8 cellular contexts compared by ENCODE assay signal in the genomic region with DNA sequence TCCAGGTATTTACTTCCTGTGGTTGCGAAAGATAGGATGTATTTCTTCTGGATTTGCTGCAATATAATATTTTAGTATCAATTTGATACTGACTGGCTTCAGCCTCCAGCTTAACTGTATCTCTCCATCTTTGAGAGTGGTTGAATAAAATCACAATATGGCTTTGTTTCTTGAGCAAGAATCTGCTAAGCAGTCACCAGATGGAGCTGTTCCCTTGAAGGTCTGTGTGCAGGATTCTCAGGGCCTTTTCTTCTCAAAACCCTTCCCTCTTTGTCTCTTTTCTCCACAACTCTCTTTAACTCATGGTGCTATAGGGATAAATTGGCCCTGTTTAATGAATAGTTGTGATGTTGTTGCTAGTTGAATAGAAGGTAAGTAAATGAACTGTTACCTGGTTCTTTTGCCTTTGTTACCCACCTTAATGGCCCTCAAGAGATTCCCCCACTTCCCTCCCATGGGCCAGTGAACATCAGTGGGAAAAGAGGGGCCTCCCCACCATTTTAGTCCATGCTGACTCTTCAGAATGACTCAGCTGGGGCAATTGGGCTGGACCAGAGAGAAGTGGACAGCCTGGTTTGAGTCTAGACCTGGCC.
A peak's percentile ranks its signal among the peaks of the same experiment; 100 is the strongest.
DNase-seq lines count a peak whose midpoint lies in the region; ATAC-seq and TF ChIP-seq lines count a peak whose summit lies in the region.

No MANE protein-coding gene starts in this region.

- peak; percentile 2 for DNase-seq in COLO668 (lab: John Stamatoyannopoulos, UW; ENCODE audit: unreplicated experiment)
- DNase-seq in HFF-Myc (ENCODE audit: extremely low read depth, low read depth): no peak
- DNase-seq in NOMO-1 treated with dmso at 0.1 percent for 144 hours (lab: John Stamatoyannopoulos, UW; ENCODE audit: unreplicated experiment): peak; percentile 66
- peak; percentile 93 for DNase-seq in choroid plexus epithelial cell (ENCODE audit: low read depth)
- DNase-seq in midbrain (lab: John Stamatoyannopoulos, UW): peak; percentile 44
- DNase-seq in effector CD8-positive, alpha-beta T cell (lab: John Stamatoyannopoulos, UW): no peak

- peak; percentile 70 for TF ChIP-seq CTCF in HFF-Myc (IDR thresholded peaks at IDR 0.05; ENCODE audit: low read depth, low read length, missing control alignments)
- TF ChIP-seq CTCF in choroid plexus epithelial cell (conservative IDR thresholded peaks at IDR 0.05; ENCODE audit: low read depth, low read length): peak; percentile 89

- H3K4me3 ChIP-seq in HFF-Myc (replicated peaks; ENCODE audit: low read depth, low read length) (no peak overlapping the region), choroid plexus epithelial cell (ENCODE audit: low read depth, low read length) (no peak overlapping the region)

- ATAC-seq in GM21528 (IDR thresholded peaks at IDR 0.05; ENCODE audit: low FRiP score, unreplicated experiment) (no peak), HG03442 (IDR thresholded peaks at IDR 0.05; ENCODE audit: unreplicated experiment) (no peak)

Comparison
In these comparisons a context has a peak if more than half of its experiments do, and no peak if none do; other contexts are left out.
1. DNase-seq: peak in COLO668 (single experiment), NOMO-1 treated with dmso at 0.1 percent for 144 hours (single experiment), choroid plexus epithelial cell (single experiment) and midbrain (single experiment); none in HFF-Myc (single experiment) and effector CD8-positive, alpha-beta T cell (single experiment).